ENCODE assay signal across 1 cellular context in the genomic region with DNA sequence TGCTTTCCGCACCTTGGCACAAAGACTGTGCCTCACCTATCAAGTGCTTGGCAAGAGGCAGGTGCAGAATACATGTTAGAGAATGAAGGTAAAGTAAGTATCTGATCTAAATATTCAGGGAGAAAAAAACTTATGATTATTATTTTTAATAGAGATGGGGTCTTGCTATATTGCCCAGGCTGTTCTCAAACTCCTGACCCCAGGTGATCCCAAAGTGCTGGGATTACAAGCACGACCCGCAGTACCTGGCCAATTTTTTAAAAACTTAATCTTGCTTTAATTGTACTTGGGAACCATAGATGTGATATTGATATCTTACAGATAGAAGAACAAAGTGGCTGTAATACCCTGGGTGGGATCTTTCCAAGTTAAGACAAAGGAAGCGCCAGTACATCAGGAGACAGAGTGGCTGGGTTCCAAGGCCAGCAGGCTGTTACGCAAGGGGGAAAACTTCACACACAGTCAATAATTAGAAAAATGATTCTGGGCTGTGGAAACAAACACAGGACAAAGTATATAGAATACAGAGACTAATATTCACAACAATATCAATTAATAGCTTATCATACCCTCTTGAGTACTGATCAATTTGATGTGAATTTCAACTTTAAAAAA.
TF ChIP-seq lines count a peak whose summit lies in the region.

No MANE protein-coding gene starts in this region.

TF ChIP-seq in HepG2, 621 proteins besides CTCF, POLR2A, EP300 and RAD21 (continued from another document and continues in another):
- TF ChIP-seq, protein P1, sequence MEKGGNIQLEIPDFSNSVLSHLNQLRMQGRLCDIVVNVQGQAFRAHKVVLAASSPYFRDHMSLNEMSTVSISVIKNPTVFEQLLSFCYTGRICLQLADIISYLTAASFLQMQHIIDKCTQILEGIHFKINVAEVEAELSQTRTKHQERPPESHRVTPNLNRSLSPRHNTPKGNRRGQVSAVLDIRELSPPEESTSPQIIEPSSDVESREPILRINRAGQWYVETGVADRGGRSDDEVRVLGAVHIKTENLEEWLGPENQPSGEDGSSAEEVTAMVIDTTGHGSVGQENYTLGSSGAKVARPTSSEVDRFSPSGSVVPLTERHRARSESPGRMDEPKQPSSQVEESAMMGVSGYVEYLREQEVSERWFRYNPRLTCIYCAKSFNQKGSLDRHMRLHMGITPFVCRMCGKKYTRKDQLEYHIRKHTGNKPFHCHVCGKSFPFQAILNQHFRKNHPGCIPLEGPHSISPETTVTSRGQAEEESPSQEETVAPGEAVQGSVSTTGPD (CRISPR knock-in tag; IDR thresholded peaks at IDR 0.05) = no peak
- TF ChIP-seq, protein P2, sequence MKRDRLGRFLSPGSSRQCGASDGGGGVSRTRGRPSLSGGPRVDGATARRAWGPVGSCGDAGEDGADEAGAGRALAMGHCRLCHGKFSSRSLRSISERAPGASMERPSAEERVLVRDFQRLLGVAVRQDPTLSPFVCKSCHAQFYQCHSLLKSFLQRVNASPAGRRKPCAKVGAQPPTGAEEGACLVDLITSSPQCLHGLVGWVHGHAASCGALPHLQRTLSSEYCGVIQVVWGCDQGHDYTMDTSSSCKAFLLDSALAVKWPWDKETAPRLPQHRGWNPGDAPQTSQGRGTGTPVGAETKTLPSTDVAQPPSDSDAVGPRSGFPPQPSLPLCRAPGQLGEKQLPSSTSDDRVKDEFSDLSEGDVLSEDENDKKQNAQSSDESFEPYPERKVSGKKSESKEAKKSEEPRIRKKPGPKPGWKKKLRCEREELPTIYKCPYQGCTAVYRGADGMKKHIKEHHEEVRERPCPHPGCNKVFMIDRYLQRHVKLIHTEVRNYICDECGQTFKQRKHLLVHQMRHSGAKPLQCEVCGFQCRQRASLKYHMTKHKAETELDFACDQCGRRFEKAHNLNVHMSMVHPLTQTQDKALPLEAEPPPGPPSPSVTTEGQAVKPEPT (CRISPR knock-in tag; IDR thresholded peaks at IDR 0.05; ENCODE audit: low read depth) = no peak
- TF ChIP-seq TFAP4 (IDR thresholded peaks at IDR 0.05; ENCODE audit: borderline replicate concordance, low read depth) = no peak
- TF ChIP-seq, protein P3, sequence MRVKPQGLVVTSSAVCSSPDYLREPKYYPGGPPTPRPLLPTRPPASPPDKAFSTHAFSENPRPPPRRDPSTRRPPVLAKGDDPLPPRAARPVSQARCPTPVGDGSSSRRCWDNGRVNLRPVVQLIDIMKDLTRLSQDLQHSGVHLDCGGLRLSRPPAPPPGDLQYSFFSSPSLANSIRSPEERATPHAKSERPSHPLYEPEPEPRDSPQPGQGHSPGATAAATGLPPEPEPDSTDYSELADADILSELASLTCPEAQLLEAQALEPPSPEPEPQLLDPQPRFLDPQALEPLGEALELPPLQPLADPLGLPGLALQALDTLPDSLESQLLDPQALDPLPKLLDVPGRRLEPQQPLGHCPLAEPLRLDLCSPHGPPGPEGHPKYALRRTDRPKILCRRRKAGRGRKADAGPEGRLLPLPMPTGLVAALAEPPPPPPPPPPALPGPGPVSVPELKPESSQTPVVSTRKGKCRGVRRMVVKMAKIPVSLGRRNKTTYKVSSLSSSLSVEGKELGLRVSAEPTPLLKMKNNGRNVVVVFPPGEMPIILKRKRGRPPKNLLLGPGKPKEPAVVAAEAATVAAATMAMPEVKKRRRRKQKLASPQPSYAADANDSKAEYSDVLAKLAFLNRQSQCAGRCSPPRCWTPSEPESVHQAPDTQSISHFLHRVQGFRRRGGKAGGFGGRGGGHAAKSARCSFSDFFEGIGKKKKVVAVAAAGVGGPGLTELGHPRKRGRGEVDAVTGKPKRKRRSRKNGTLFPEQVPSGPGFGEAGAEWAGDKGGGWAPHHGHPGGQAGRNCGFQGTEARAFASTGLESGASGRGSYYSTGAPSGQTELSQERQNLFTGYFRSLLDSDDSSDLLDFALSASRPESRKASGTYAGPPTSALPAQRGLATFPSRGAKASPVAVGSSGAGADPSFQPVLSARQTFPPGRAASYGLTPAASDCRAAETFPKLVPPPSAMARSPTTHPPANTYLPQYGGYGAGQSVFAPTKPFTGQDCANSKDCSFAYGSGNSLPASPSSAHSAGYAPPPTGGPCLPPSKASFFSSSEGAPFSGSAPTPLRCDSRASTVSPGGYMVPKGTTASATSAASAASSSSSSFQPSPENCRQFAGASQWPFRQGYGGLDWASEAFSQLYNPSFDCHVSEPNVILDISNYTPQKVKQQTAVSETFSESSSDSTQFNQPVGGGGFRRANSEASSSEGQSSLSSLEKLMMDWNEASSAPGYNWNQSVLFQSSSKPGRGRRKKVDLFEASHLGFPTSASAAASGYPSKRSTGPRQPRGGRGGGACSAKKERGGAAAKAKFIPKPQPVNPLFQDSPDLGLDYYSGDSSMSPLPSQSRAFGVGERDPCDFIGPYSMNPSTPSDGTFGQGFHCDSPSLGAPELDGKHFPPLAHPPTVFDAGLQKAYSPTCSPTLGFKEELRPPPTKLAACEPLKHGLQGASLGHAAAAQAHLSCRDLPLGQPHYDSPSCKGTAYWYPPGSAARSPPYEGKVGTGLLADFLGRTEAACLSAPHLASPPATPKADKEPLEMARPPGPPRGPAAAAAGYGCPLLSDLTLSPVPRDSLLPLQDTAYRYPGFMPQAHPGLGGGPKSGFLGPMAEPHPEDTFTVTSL (CRISPR knock-in tag; IDR thresholded peaks at IDR 0.05; ENCODE audit: borderline replicate concordance) = peak; percentile 78; the same call in 1 of the 2 replicates
- TF ChIP-seq, protein P4, sequence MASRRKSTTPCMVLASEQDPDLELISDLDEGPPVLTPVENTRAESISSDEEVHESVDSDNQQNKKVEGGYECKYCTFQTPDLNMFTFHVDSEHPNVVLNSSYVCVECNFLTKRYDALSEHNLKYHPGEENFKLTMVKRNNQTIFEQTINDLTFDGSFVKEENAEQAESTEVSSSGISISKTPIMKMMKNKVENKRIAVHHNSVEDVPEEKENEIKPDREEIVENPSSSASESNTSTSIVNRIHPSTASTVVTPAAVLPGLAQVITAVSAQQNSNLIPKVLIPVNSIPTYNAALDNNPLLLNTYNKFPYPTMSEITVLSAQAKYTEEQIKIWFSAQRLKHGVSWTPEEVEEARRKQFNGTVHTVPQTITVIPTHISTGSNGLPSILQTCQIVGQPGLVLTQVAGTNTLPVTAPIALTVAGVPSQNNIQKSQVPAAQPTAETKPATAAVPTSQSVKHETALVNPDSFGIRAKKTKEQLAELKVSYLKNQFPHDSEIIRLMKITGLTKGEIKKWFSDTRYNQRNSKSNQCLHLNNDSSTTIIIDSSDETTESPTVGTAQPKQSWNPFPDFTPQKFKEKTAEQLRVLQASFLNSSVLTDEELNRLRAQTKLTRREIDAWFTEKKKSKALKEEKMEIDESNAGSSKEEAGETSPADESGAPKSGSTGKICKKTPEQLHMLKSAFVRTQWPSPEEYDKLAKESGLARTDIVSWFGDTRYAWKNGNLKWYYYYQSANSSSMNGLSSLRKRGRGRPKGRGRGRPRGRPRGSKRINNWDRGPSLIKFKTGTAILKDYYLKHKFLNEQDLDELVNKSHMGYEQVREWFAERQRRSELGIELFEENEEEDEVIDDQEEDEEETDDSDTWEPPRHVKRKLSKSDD (CRISPR knock-in tag; IDR thresholded peaks at IDR 0.05; ENCODE audit: low read depth) = no peak
- TF ChIP-seq ZNF788 (CRISPR knock-in tag; IDR thresholded peaks at IDR 0.05; ENCODE audit: borderline replicate concordance) = no peak
- no peak for TF ChIP-seq ZNF616 (CRISPR knock-in tag; IDR thresholded peaks at IDR 0.05; ENCODE audit: low read depth)
- peak; percentile 71; the same call in 1 of the 2 replicates for TF ChIP-seq HMG20A (CRISPR knock-in tag; IDR thresholded peaks at IDR 0.05; ENCODE audit: borderline replicate concordance)
- no peak for TF ChIP-seq REPIN1 (CRISPR knock-in tag; IDR thresholded peaks at IDR 0.05; ENCODE audit: borderline replicate concordance, low read depth)
- TF ChIP-seq, protein P5, sequence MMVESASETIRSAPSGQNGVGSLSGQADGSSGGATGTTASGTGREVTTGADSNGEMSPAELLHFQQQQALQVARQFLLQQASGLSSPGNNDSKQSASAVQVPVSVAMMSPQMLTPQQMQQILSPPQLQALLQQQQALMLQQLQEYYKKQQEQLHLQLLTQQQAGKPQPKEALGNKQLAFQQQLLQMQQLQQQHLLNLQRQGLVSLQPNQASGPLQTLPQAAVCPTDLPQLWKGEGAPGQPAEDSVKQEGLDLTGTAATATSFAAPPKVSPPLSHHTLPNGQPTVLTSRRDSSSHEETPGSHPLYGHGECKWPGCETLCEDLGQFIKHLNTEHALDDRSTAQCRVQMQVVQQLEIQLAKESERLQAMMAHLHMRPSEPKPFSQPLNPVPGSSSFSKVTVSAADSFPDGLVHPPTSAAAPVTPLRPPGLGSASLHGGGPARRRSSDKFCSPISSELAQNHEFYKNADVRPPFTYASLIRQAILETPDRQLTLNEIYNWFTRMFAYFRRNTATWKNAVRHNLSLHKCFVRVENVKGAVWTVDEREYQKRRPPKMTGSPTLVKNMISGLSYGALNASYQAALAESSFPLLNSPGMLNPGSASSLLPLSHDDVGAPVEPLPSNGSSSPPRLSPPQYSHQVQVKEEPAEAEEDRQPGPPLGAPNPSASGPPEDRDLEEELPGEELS (CRISPR knock-in tag; IDR thresholded peaks at IDR 0.05) = peak; percentile 83
- TF ChIP-seq ZNF574 (CRISPR knock-in tag; IDR thresholded peaks at IDR 0.05) = peak; percentile 55
- TF ChIP-seq ARNT (IDR thresholded peaks at IDR 0.05) = no peak
- no peak for TF ChIP-seq PHB2 (IDR thresholded peaks at IDR 0.05; ENCODE audit: partially characterized antibody)
- peak; percentile 88 for TF ChIP-seq GATAD2A (CRISPR knock-in tag; IDR thresholded peaks at IDR 0.05)
- TF ChIP-seq NR2F6 (IDR thresholded peaks at IDR 0.05) = no peak
- peak; percentile 43; the same call in 1 of the 2 replicates for TF ChIP-seq NR2F6 (CRISPR knock-in tag; IDR thresholded peaks at IDR 0.05)
- no peak for TF ChIP-seq ZNF230 (CRISPR knock-in tag; IDR thresholded peaks at IDR 0.05)
- TF ChIP-seq ZNF891 (CRISPR knock-in tag; IDR thresholded peaks at IDR 0.05) = no peak
- no peak for TF ChIP-seq ZSCAN31 (CRISPR knock-in tag; IDR thresholded peaks at IDR 0.05; ENCODE audit: low read depth)
- TF ChIP-seq SIX1 (CRISPR knock-in tag; IDR thresholded peaks at IDR 0.05; ENCODE audit: borderline replicate concordance) = peak; percentile 53; the same call in 1 of the 2 replicates
- no peak for TF ChIP-seq RELA (CRISPR knock-in tag; IDR thresholded peaks at IDR 0.05)
- TF ChIP-seq TOE1 (CRISPR knock-in tag; IDR thresholded peaks at IDR 0.05) = no peak
- TF ChIP-seq NONO (IDR thresholded peaks at IDR 0.05) = no peak
- TF ChIP-seq NONO (CRISPR knock-in tag; conservative IDR thresholded peaks at IDR 0.05) = no peak
- TF ChIP-seq ZNF496 (CRISPR knock-in tag; IDR thresholded peaks at IDR 0.05; ENCODE audit: insufficient replicate concordance) = no peak
- peak; percentile 68 for TF ChIP-seq HNF4A (CRISPR knock-in tag; IDR thresholded peaks at IDR 0.05)
- TF ChIP-seq CREM (IDR thresholded peaks at IDR 0.05) = peak; percentile 30; the same call in 1 of the 2 replicates
- TF ChIP-seq CREM (CRISPR knock-in tag; IDR thresholded peaks at IDR 0.05) = no peak
- TF ChIP-seq LCORL (IDR thresholded peaks at IDR 0.05) = no peak
- TF ChIP-seq LCORL (CRISPR knock-in tag; IDR thresholded peaks at IDR 0.05) = 0 out of 2 replicates have a peak, but pooled peaks have one; percentile 29
- TF ChIP-seq HMGA1 (CRISPR knock-in tag; conservative IDR thresholded peaks at IDR 0.05) = no peak
- peak; percentile 55; the same call in 1 of the 2 replicates for TF ChIP-seq TBX2 (CRISPR knock-in tag; IDR thresholded peaks at IDR 0.05; ENCODE audit: borderline replicate concordance)
- TF ChIP-seq FOXP1 (IDR thresholded peaks at IDR 0.05) = no peak
- peak; percentile 58; the same call in 1 of the 2 replicates for TF ChIP-seq FOXP1 (CRISPR knock-in tag; IDR thresholded peaks at IDR 0.05)
- no peak for TF ChIP-seq PCBP2 (optimal IDR thresholded peaks at IDR 0.05; ENCODE audit: low read depth, low read length, poor library complexity, severe bottlenecking)
- TF ChIP-seq ELF3 (CRISPR knock-in tag; IDR thresholded peaks at IDR 0.05) = 0 out of 2 replicates have a peak, but pooled peaks have one; percentile 38
- TF ChIP-seq MED8 (CRISPR knock-in tag; IDR thresholded peaks at IDR 0.05; ENCODE audit: insufficient replicate concordance) = no peak
- no peak for TF ChIP-seq GPN1 (CRISPR knock-in tag; IDR thresholded peaks at IDR 0.05; ENCODE audit: borderline replicate concordance)
